14 cellular contexts compared by ENCODE assay signal in genomic region chr16:69935278-69935711, GRCh38. TPM values are rescaled to one million over a fixed set of nuclear protein-coding genes. Genes with fewer than 3 reads are reported as not detected.
DNase-seq lines count a peak whose midpoint lies in the region; ATAC-seq lines count a peak whose summit lies in the region.
"Had no signal": no experiment of that assay in that cellular context is flagged by ENCODE, and none has a peak within 500 bp of the region (broad histone marks: within the 10 kb centered on the region; RNA-seq: fewer than 3 reads in every experiment).

No MANE protein-coding gene starts in this region.

- DNase-seq in DMS 273 treated with DMSO at 0.1 percent for 48 hours (lab: John Stamatoyannopoulos, UW) (peak; percentile 85), astrocyte of the hippocampus (ENCODE audit: low read depth, low spot score) (peak; percentile 53), mesenteric fat pad (ENCODE audit: low spot score) (peak; percentile 76), substantia nigra (lab: John Stamatoyannopoulos, UW) (peak in 2 of 49 donors; percentile 12 to 38), NCI-H146 treated with DMSO at 0.1 percent for 48 hours (lab: John Stamatoyannopoulos, UW; ENCODE audit: unreplicated experiment) (no peak)
- DNase-seq in activated CD4-positive, alpha-beta T cell treated with anti-CD3 and anti-CD28 coated beads for 1 hour: no peak
- DNase-seq: C1 segment of cervical spinal cord, DMS153, NCI-H1417, NCI-H2081, NCI-H524 treated with DMSO at 0.1 percent for 48 hours, OCI-M1 had no signal

- peak overlapping the region; percentile 17 for H3K27ac ChIP-seq in substantia nigra (ENCODE audit: low read depth, low read length, poor library complexity, severe bottlenecking)
- H3K27ac ChIP-seq: KMS-11 had no signal

- no peak for ATAC-seq in HG03139 (IDR thresholded peaks at IDR 0.05; ENCODE audit: unreplicated experiment)

RNA-seq across cellular contexts. Expression of gene CLEC18A, which starts 15.8 kb away (rescaled TPM):
- total RNA-seq in mesenteric fat pad: 0.61 TPM

Comparison
In these comparisons a context has a peak if more than half of its experiments do, and no peak if none do; other contexts are left out.
1. DNase-seq: peak in DMS 273 treated with DMSO at 0.1 percent for 48 hours (single experiment), astrocyte of the hippocampus (single experiment) and mesenteric fat pad (single experiment); none in activated CD4-positive, alpha-beta T cell treated with anti-CD3 and anti-CD28 coated beads for 1 hour (single experiment) and NCI-H146 treated with DMSO at 0.1 percent for 48 hours (single experiment).